ENCODE assay signal across 15 cellular contexts in genomic region chr22:25461301-25461700, GRCh38.
DNase-seq lines count a peak whose midpoint lies in the region; ATAC-seq, FAIRE-seq and TF ChIP-seq lines count a peak whose summit lies in the region.
"Had no signal": no experiment of that assay in that cellular context is flagged by ENCODE, and none has a peak within 500 bp of the region (broad histone marks: within the 10 kb centered on the region; RNA-seq: fewer than 3 reads in every experiment).

No MANE protein-coding gene starts in this region.

- CTCF ChIA-PET in PC-3 (lab: Charles Lee), result no interaction called here
- CTCF ChIA-PET in K562 (lab: Yijun Ruan, JAX; ENCODE audit: low intra/inter-chr PET ratio), result no interaction called here

- H3K9ac ChIP-seq in PC-3 (ENCODE audit: low read length) (no peak overlapping the region), K562 (ENCODE audit: insufficient read depth in 1 of 2, low read depth in 2 of 2, low read length in 2 of 2) (no peak overlapping the region)

- no peak overlapping the region for H3K4me3 Mint-ChIP-seq in stimulated activated naive CD8-positive, alpha-beta T cell treated with anti-CD3 and anti-CD28 coated beads, Interleukin-15, Interleukin-2, amounts not matched to agents 100 ng/mL and 50 ng/mL, for 24 hours
- no peak overlapping the region for H3K4me3 Mint-ChIP-seq in stimulated activated naive B cell treated with anti-CD40 and anti-IgM and Interleukin-4, amounts not matched to agents 10 μg/mL and 1 μg/mL and 100 μg/mL, for 72 hours
- H3K4me3 Mint-ChIP-seq: CD14-positive monocyte; CD8-positive, alpha-beta T cell had no signal

- BruUV-seq in PC-3 (replicated peaks; lab: Mats Ljungman, UMichigan), result TSS peak; percentile 17
- TSS peak; percentile 7 for BruUV-seq in K562 (replicated peaks; lab: Mats Ljungman, UMichigan)

- no peaks in the 10 kb centered on the region for H4K20me1 ChIP-seq in PC-3 (ENCODE audit: low read length)
- 0 out of 2 replicates have a peak, but pooled peaks cover 3% of the 10 kb centered on the region for H4K20me1 ChIP-seq in K562 (replicated peaks; ENCODE audit: control insufficient read depth, insufficient read depth, low read length)

- no peaks in the 10 kb centered on the region for H3K4me1 ChIP-seq in PC-3 (ENCODE audit: insufficient read depth, low read length)
- no peaks in the 10 kb centered on the region for H3K4me1 ChIP-seq in K562 (replicated peaks in 1 of 2; ENCODE audit: control insufficient read depth in 2 of 2, insufficient read depth in 2 of 2, low read length in 2 of 2)
- peaks cover 0 to 5% of the 10 kb centered on the region in 2 donors for H3K4me1 ChIP-seq in uterus
- H3K4me1 ChIP-seq: A549 had no signal

- H3K79me2 ChIP-seq in PC-3 (ENCODE audit: low read length) (no peaks in the 10 kb centered on the region), K562 (ENCODE audit: control insufficient read depth, insufficient read depth, low read length) (no peaks in the 10 kb centered on the region)

- FAIRE-seq in K562 (lab: Jason Lieb, UNC), result no peak
- FAIRE-seq: A549 had no signal

- no peak overlapping the region for H2AFZ ChIP-seq in PC-3 (ENCODE audit: low read length)
- no peak overlapping the region for H2AFZ ChIP-seq in K562 (ENCODE audit: low read depth, low read length)

- H3K4me1 Mint-ChIP-seq in stimulated activated naive CD8-positive, alpha-beta T cell treated with anti-CD3 and anti-CD28 coated beads, Interleukin-15, Interleukin-2, amounts not matched to agents 100 ng/mL and 50 ng/mL, for 24 hours (ENCODE audit: low read depth), result peaks cover 7% of the 10 kb centered on the region
- H3K4me1 Mint-ChIP-seq in stimulated activated naive B cell treated with anti-CD40 and anti-IgM and Interleukin-4, amounts not matched to agents 10 μg/mL and 1 μg/mL and 100 μg/mL, for 72 hours, result peaks cover 7 to 20% of the 10 kb centered on the region in 2 donors

- peak overlapping the region; percentile 1 for H3K27ac Mint-ChIP-seq in stimulated activated naive CD8-positive, alpha-beta T cell treated with anti-CD3 and anti-CD28 coated beads, Interleukin-15, Interleukin-2, amounts not matched to agents 100 ng/mL and 50 ng/mL, for 24 hours
- H3K27ac Mint-ChIP-seq in stimulated activated naive B cell treated with anti-CD40 and anti-IgM and Interleukin-4, amounts not matched to agents 10 μg/mL and 1 μg/mL and 100 μg/mL, for 72 hours, result no peak overlapping the region
- H3K27ac Mint-ChIP-seq: CD8-positive, alpha-beta T cell had no signal

- H3K4me2 ChIP-seq in PC-3 (ENCODE audit: low read length) (no peak overlapping the region), K562 (ENCODE audit: insufficient read depth, low read length) (no peak overlapping the region)
- H3K4me2 ChIP-seq: A549 had no signal

- no peaks in the 10 kb centered on the region for H3K27me3 Mint-ChIP-seq in stimulated activated naive CD8-positive, alpha-beta T cell treated with anti-CD3 and anti-CD28 coated beads, Interleukin-15, Interleukin-2, amounts not matched to agents 100 ng/mL and 50 ng/mL, for 24 hours
- H3K27me3 Mint-ChIP-seq in stimulated activated naive B cell treated with anti-CD40 and anti-IgM and Interleukin-4, amounts not matched to agents 10 μg/mL and 1 μg/mL and 100 μg/mL, for 72 hours, result no peaks in the 10 kb centered on the region

- 74% methylated on average over 7 of the region's 7 CpGs for WGBS in K562 (ENCODE audit: insufficient coverage, low coverage, missing lambda C conversion rate)

- intact Hi-C loops in PC-3 (cut with micrococcal nuclease), result loop anchor here (5.0 kb wide), 1 partner anchor 316 kb away; no protein-coding TSS in a partner anchor
- intact Hi-C loops in K562 (cut with micrococcal nuclease), result no loop called here
- intact Hi-C loops in uterus (cut with DNase I; ENCODE audit: low total_unique reads), result loop anchor here (10.0 kb wide), 1 partner anchor 244 kb away; no protein-coding TSS in a partner anchor

- no peak for DNase-seq in stimulated activated naive CD8-positive, alpha-beta T cell treated with anti-CD3 and anti-CD28 coated beads, Interleukin-15, Interleukin-2, amounts not matched to agents 100 U/mL and 50 U/mL, for 24 hours
- DNase-seq in PC-3 (no peak), K562 (ENCODE audit: extremely low read depth in 1 of 4, low spot score in 3 of 4) (no peak), uterus (no peak)
- no peak for DNase-seq in stimulated activated naive B cell treated with anti-CD40 and anti-IgM and Interleukin-4, amounts not matched to agents 10 μg/mL and 1 μg/mL and 100 μg/mL, for 72 hours
- DNase-seq: CD8-positive, alpha-beta T cell; COR-L47; DMS53; GF-D8; HCEC 1CT had no signal

- H3K9me3 Mint-ChIP-seq in stimulated activated naive CD8-positive, alpha-beta T cell treated with anti-CD3 and anti-CD28 coated beads, Interleukin-15, Interleukin-2, amounts not matched to agents 100 ng/mL and 50 ng/mL, for 24 hours, result no peaks in the 10 kb centered on the region
- no peaks in the 10 kb centered on the region for H3K9me3 Mint-ChIP-seq in stimulated activated naive B cell treated with anti-CD40 and anti-IgM and Interleukin-4, amounts not matched to agents 10 μg/mL and 1 μg/mL and 100 μg/mL, for 72 hours
- H3K9me3 Mint-ChIP-seq: CD8-positive, alpha-beta T cell had no signal

- H3K9me3 ChIP-seq in PC-3 (ENCODE audit: low read length) (no peaks in the 10 kb centered on the region), K562 (replicated peaks; ENCODE audit: control insufficient read depth, insufficient read depth, low read depth, low read length) (no peaks in the 10 kb centered on the region), uterus (no peaks in the 10 kb centered on the region)
- H3K9me3 ChIP-seq: A549 had no signal

- TF ChIP-seq EP300 in K562 (IDR thresholded peaks at IDR 0.05; ENCODE audit: low read length), result no peak

- H3K36me3 ChIP-seq in PC-3 (ENCODE audit: low read depth, low read length), result no peaks in the 10 kb centered on the region
- H3K36me3 ChIP-seq in K562 (ENCODE audit: control insufficient read depth, insufficient read depth, low read length), result peaks cover 22% of the 10 kb centered on the region; the same call in 1 of the 3 replicates
- no peaks in the 10 kb centered on the region for H3K36me3 ChIP-seq in uterus

- in situ Hi-C loops in K562 (cut with MboI), result loop anchor here (10.0 kb wide), 1 partner anchor 244 kb away; no protein-coding TSS in a partner anchor

- H3F3A ChIP-seq in PC-3 (ENCODE audit: low read length, unreplicated experiment), result no peaks in the 10 kb centered on the region

- ATAC-seq in stimulated activated naive CD8-positive, alpha-beta T cell treated with anti-CD3 and anti-CD28 coated beads, Interleukin-15, Interleukin-2, amounts not matched to agents 100 U/mL and 50 U/mL, for 24 hours, result no peak
- ATAC-seq in PC-3, result no peak
- no peak for ATAC-seq in K562
- no peak for ATAC-seq in stimulated activated naive B cell treated with anti-CD40 and anti-IgM and Interleukin-4, amounts not matched to agents 10 μg/mL and 1 μg/mL and 100 μg/mL, for 72 hours (replicated peaks)
- no peak for ATAC-seq in HG02884 (IDR thresholded peaks at IDR 0.05; ENCODE audit: unreplicated experiment)
- ATAC-seq: CD8-positive, alpha-beta T cell had no signal

- H3K4me3 ChIP-seq in PC-3 (ENCODE audit: low read length) (no peak overlapping the region), K562 (no peak overlapping the region), uterus (no peak overlapping the region)
- H3K4me3 ChIP-seq: A549 had no signal

- no peaks in the 10 kb centered on the region for H3K9me2 ChIP-seq in PC-3 (replicated peaks; ENCODE audit: low read length)

- no peaks in the 10 kb centered on the region for H3K9me1 ChIP-seq in K562 (ENCODE audit: control insufficient read depth, insufficient read depth, low read length)

- POLR2A ChIA-PET in PC-3 (lab: Charles Lee; ENCODE audit: unreplicated experiment) (no interaction called here), K562 (lab: Yijun Ruan, JAX) (interaction anchor here (0.6 to 0.9 kb wide), 2 partner anchors 269 to 312 kb away, joined by 3 to 4 read pairs; no protein-coding TSS in a partner anchor)

- no peak for TF ChIP-seq RAD21 in K562 (CRISPR knock-in tag; conservative IDR thresholded peaks at IDR 0.05 in 1 of 2, IDR thresholded peaks at IDR 0.05 in 1 of 2)

- TF ChIP-seq POLR2A in K562 (conservative IDR thresholded peaks at IDR 0.05), result no peak
- TF ChIP-seq POLR2A in uterus (IDR thresholded peaks at IDR 0.05), result no peak

- H3K27ac ChIP-seq in PC-3 (ENCODE audit: low read length) (no peak overlapping the region), K562 (ENCODE audit: extremely low read depth, low read depth, low read length) (no peak overlapping the region), uterus (no peak overlapping the region)
- H3K27ac ChIP-seq: A549, HL-60 had no signal

- TF ChIP-seq CTCF in PC-3 (conservative IDR thresholded peaks at IDR 0.05; ENCODE audit: low read depth, low read length) (no peak), K562 (IDR thresholded peaks at IDR 0.05 in 2 of 3, conservative IDR thresholded peaks at IDR 0.05 in 1 of 3; ENCODE audit: insufficient read depth in 2 of 3, low read depth in 1 of 3, low read length in 3 of 3) (no peak), uterus (IDR thresholded peaks at IDR 0.05) (no peak)

- H3K36me3 Mint-ChIP-seq in stimulated activated naive CD8-positive, alpha-beta T cell treated with anti-CD3 and anti-CD28 coated beads, Interleukin-15, Interleukin-2, amounts not matched to agents 100 ng/mL and 50 ng/mL, for 24 hours (ENCODE audit: low read depth), result peaks cover 42% of the 10 kb centered on the region
- peaks cover 38 to 51% of the 10 kb centered on the region in 2 donors for H3K36me3 Mint-ChIP-seq in stimulated activated naive B cell treated with anti-CD40 and anti-IgM and Interleukin-4, amounts not matched to agents 10 μg/mL and 1 μg/mL and 100 μg/mL, for 72 hours

- H3K27me3 ChIP-seq in PC-3 (ENCODE audit: low read length) (no peaks in the 10 kb centered on the region), K562 (ENCODE audit: control insufficient read depth in 2 of 2, insufficient read depth in 2 of 2, low read length in 2 of 2) (no peaks in the 10 kb centered on the region), uterus (no peaks in the 10 kb centered on the region)

TF ChIP-seq in K562, 482 proteins besides CTCF, POLR2A, EP300 and RAD21:
- TF ChIP-seq PCBP2 (IDR thresholded peaks at IDR 0.05; ENCODE audit: low read depth, low read length, poor library complexity, severe bottlenecking), result no peak
- peak; percentile 66 for TF ChIP-seq RBM25 (IDR thresholded peaks at IDR 0.05; ENCODE audit: low read depth, low read length, severe bottlenecking)
TF ChIP-seq in K562: peak in this region for 1.
